Comparison of ENCODE assay signal across 22 cellular contexts in the genomic region with DNA sequence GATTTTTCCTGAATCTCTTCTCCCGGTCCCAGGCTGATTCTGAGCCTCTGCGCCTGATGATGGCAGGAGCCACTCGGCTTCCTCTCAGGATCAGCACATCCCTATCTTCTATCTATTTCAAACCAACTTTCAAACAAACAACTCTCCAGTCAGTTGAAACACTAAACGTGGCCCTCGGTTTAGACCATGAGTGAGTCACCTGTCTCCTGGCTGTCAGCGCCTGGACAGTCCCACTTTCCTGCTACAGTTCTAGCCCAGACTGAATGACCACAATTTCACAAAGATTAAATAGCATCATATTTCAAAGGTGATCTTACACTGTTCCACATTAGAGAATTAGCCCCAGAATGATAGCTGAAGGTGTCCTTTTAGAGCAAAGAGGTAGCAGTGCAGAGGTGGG. TPM values are rescaled to one million over a fixed set of nuclear protein-coding genes. Genes with fewer than 3 reads are reported as not detected.
"Had no signal": no experiment of that assay in that cellular context is flagged by ENCODE, and none has a peak within 500 bp of the region (broad histone marks: within the 10 kb centered on the region; RNA-seq: fewer than 3 reads in every experiment).

No MANE protein-coding gene starts in this region.

- H3K9me3 ChIP-seq: ascending aorta, SJSA1 had no signal

- H3K27ac Mint-ChIP-seq: activated CD8-positive, alpha-beta T cell treated with anti-CD3 and anti-CD28 coated beads for 36 hours; activated naive CD4-positive, alpha-beta T cell treated with anti-CD3 and anti-CD28 coated beads, Interleukin-2, amount 50 U/mL, for 24 hours; activated naive CD8-positive, alpha-beta T cell treated with anti-CD3 and anti-CD28 coated beads, Interleukin-2, amount 50 U/mL, for 24 hours; T-helper 1 cell treated with Interleukin-12 subunit alpha and Interleukin-12 subunit beta and Interleukin-4 antibody, amounts not matched to agents 30 μg/mL and 1 μg/mL, for 36 hours had no signal

- H3K4me3 Mint-ChIP-seq: activated CD8-positive, alpha-beta T cell treated with anti-CD3 and anti-CD28 coated beads for 36 hours; activated naive CD4-positive, alpha-beta T cell treated with anti-CD3 and anti-CD28 coated beads, Interleukin-2, amount 50 U/mL, for 24 hours; activated naive CD8-positive, alpha-beta T cell treated with anti-CD3 and anti-CD28 coated beads, Interleukin-2, amount 50 U/mL, for 24 hours; brain; central memory CD8-positive, alpha-beta T cell; T-helper 1 cell treated with Interleukin-12 subunit alpha and Interleukin-12 subunit beta and Interleukin-4 antibody, amounts not matched to agents 30 μg/mL and 1 μg/mL, for 36 hours had no signal

- DNase-seq: activated CD4-positive, alpha-beta T cell treated with anti-CD3 and anti-CD28 coated beads for 4 hours; activated CD8-positive, alpha-beta memory T cell treated with anti-CD3 and anti-CD28 coated beads, Interleukin-2, amount 50 U/mL, for 4 hours; activated CD8-positive, alpha-beta T cell treated with anti-CD3 and anti-CD28 coated beads for 36 hours; activated naive CD8-positive, alpha-beta T cell treated with anti-CD3 and anti-CD28 coated beads, Interleukin-2, amount 50 U/mL, for 24 hours; amniotic stem cell; Kasumi-1; KBM-7; NCI-H1048; NCI-H1930; NCI-H345; NCI-H510A treated with DMSO at 0.1 percent for 48 hours; NCI-H69; SW 1271 had no signal

- H3K4me3 ChIP-seq: ascending aorta, PC-9, SJSA1 had no signal

- H3K36me3 Mint-ChIP-seq: activated naive CD4-positive, alpha-beta T cell treated with anti-CD3 and anti-CD28 coated beads, Interleukin-2, amount 50 U/mL, for 24 hours; brain had no signal

- ATAC-seq: activated CD4-positive, CD25-positive, alpha-beta regulatory T cell treated with anti-CD3 and anti-CD28 coated beads, Interleukin-2, amount 50 U/mL, for 24 hours; activated CD8-positive, alpha-beta T cell treated with anti-CD3 and anti-CD28 coated beads for 36 hours; activated naive CD8-positive, alpha-beta T cell treated with anti-CD3 and anti-CD28 coated beads, Interleukin-2, amount 50 U/mL, for 24 hours; SK-N-SH treated with all-trans-retinoic acid at 6 μM for 48 hours had no signal

- H3K4me1 ChIP-seq: ascending aorta, SJSA1 had no signal

- H3K27me3 Mint-ChIP-seq: activated CD8-positive, alpha-beta T cell treated with anti-CD3 and anti-CD28 coated beads for 36 hours; activated naive CD4-positive, alpha-beta T cell treated with anti-CD3 and anti-CD28 coated beads, Interleukin-2, amount 50 U/mL, for 24 hours had no signal

- H3K36me3 ChIP-seq: ascending aorta, SJSA1 had no signal

- H3K9me3 Mint-ChIP-seq: activated CD8-positive, alpha-beta T cell treated with anti-CD3 and anti-CD28 coated beads for 36 hours; activated naive CD4-positive, alpha-beta T cell treated with anti-CD3 and anti-CD28 coated beads, Interleukin-2, amount 50 U/mL, for 24 hours; activated naive CD8-positive, alpha-beta T cell treated with anti-CD3 and anti-CD28 coated beads, Interleukin-2, amount 50 U/mL, for 24 hours; brain; central memory CD8-positive, alpha-beta T cell; T-helper 1 cell treated with Interleukin-12 subunit alpha and Interleukin-12 subunit beta and Interleukin-4 antibody, amounts not matched to agents 30 μg/mL and 1 μg/mL, for 36 hours had no signal

- H3K4me2 ChIP-seq: PC-9 had no signal

- H2AFZ ChIP-seq: PC-9 had no signal

- H3K27me3 ChIP-seq: ascending aorta had no signal

- H3K27ac ChIP-seq: ascending aorta, PC-9, SJSA1 had no signal

- H3K4me1 Mint-ChIP-seq: activated naive CD4-positive, alpha-beta T cell treated with anti-CD3 and anti-CD28 coated beads, Interleukin-2, amount 50 U/mL, for 24 hours; activated naive CD8-positive, alpha-beta T cell treated with anti-CD3 and anti-CD28 coated beads, Interleukin-2, amount 50 U/mL, for 24 hours; central memory CD8-positive, alpha-beta T cell had no signal

RNA-seq across cellular contexts. Expression of gene SLC6A19, which starts 6.2 kb away (rescaled TPM):
- total RNA-seq: activated CD8-positive, alpha-beta T cell treated with anti-CD3 and anti-CD28 coated beads for 36 hours; ascending aorta; PC-9 had no signal

RNA-seq across cellular contexts. Expression of gene SLC6A18, which starts 17.6 kb away (rescaled TPM):
- total RNA-seq: activated CD8-positive, alpha-beta T cell treated with anti-CD3 and anti-CD28 coated beads for 36 hours; ascending aorta; PC-9; SJSA1 had no signal
